1 cellular context compared by ENCODE assay signal in the genomic region with DNA sequence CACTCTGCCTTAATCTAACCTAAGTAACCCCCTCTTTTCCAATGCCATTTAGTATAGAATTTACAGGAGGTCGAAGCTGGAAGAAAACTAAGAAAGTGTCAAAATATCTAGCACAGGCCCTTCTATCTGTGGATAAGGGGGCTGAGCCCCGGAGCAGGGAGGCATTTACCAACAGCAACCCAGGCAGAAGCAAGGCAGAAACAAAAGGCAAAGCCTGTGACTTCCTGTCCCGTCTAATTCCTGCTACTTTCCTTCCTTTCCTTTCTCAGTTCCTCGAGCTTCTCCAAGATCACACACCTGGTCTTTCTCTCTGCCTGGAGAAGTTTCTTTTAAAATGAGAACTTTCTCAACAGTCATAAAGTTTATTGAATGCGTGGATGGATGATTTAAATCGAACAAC.
TF ChIP-seq lines count a peak whose summit lies in the region.

No MANE protein-coding gene starts in this region.

TF ChIP-seq in WTC11, 78 proteins besides CTCF, POLR2A, EP300 and RAD21 (continued from another document):
- TF ChIP-seq, protein P1, sequence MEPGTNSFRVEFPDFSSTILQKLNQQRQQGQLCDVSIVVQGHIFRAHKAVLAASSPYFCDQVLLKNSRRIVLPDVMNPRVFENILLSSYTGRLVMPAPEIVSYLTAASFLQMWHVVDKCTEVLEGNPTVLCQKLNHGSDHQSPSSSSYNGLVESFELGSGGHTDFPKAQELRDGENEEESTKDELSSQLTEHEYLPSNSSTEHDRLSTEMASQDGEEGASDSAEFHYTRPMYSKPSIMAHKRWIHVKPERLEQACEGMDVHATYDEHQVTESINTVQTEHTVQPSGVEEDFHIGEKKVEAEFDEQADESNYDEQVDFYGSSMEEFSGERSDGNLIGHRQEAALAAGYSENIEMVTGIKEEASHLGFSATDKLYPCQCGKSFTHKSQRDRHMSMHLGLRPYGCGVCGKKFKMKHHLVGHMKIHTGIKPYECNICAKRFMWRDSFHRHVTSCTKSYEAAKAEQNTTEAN (CRISPR knock-in tag; IDR thresholded peaks at IDR 0.05): no peak
- no peak for TF ChIP-seq SOX15 (CRISPR knock-in tag; IDR thresholded peaks at IDR 0.05)
- no peak for TF ChIP-seq TEAD4 (CRISPR knock-in tag; IDR thresholded peaks at IDR 0.05)
- no peak for TF ChIP-seq ZNF671 (CRISPR knock-in tag; IDR thresholded peaks at IDR 0.05)
- TF ChIP-seq, protein P2, sequence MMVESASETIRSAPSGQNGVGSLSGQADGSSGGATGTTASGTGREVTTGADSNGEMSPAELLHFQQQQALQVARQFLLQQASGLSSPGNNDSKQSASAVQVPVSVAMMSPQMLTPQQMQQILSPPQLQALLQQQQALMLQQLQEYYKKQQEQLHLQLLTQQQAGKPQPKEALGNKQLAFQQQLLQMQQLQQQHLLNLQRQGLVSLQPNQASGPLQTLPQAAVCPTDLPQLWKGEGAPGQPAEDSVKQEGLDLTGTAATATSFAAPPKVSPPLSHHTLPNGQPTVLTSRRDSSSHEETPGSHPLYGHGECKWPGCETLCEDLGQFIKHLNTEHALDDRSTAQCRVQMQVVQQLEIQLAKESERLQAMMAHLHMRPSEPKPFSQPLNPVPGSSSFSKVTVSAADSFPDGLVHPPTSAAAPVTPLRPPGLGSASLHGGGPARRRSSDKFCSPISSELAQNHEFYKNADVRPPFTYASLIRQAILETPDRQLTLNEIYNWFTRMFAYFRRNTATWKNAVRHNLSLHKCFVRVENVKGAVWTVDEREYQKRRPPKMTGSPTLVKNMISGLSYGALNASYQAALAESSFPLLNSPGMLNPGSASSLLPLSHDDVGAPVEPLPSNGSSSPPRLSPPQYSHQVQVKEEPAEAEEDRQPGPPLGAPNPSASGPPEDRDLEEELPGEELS (CRISPR knock-in tag; IDR thresholded peaks at IDR 0.05): no peak
- no peak for TF ChIP-seq SP1 (CRISPR knock-in tag; conservative IDR thresholded peaks at IDR 0.05)
- TF ChIP-seq, protein P3, sequence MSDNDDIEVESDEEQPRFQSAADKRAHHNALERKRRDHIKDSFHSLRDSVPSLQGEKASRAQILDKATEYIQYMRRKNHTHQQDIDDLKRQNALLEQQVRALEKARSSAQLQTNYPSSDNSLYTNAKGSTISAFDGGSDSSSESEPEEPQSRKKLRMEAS (CRISPR knock-in tag; IDR thresholded peaks at IDR 0.05): no peak
- no peak for TF ChIP-seq ETV6 (CRISPR knock-in tag; IDR thresholded peaks at IDR 0.05)
- no peak for TF ChIP-seq FOXJ3 (CRISPR knock-in tag; IDR thresholded peaks at IDR 0.05; ENCODE audit: borderline replicate concordance)
- TF ChIP-seq, protein P4, sequence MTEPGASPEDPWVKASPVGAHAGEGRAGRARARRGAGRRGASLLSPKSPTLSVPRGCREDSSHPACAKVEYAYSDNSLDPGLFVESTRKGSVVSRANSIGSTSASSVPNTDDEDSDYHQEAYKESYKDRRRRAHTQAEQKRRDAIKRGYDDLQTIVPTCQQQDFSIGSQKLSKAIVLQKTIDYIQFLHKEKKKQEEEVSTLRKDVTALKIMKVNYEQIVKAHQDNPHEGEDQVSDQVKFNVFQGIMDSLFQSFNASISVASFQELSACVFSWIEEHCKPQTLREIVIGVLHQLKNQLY (CRISPR knock-in tag; IDR thresholded peaks at IDR 0.05): no peak
- TF ChIP-seq ATF1 (CRISPR knock-in tag; IDR thresholded peaks at IDR 0.05): no peak
- no peak for TF ChIP-seq NFATC4 (CRISPR knock-in tag; IDR thresholded peaks at IDR 0.05)
- TF ChIP-seq, protein P5, sequence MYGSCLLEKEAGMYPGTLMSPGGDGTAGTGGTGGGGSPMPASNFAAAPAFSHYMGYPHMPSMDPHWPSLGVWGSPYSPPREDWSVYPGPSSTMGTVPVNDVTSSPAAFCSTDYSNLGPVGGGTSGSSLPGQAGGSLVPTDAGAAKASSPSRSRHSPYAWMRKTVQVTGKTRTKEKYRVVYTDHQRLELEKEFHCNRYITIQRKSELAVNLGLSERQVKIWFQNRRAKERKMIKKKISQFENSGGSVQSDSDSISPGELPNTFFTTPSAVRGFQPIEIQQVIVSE (CRISPR knock-in tag; IDR thresholded peaks at IDR 0.05; ENCODE audit: borderline replicate concordance): no peak
- TF ChIP-seq, protein P6, sequence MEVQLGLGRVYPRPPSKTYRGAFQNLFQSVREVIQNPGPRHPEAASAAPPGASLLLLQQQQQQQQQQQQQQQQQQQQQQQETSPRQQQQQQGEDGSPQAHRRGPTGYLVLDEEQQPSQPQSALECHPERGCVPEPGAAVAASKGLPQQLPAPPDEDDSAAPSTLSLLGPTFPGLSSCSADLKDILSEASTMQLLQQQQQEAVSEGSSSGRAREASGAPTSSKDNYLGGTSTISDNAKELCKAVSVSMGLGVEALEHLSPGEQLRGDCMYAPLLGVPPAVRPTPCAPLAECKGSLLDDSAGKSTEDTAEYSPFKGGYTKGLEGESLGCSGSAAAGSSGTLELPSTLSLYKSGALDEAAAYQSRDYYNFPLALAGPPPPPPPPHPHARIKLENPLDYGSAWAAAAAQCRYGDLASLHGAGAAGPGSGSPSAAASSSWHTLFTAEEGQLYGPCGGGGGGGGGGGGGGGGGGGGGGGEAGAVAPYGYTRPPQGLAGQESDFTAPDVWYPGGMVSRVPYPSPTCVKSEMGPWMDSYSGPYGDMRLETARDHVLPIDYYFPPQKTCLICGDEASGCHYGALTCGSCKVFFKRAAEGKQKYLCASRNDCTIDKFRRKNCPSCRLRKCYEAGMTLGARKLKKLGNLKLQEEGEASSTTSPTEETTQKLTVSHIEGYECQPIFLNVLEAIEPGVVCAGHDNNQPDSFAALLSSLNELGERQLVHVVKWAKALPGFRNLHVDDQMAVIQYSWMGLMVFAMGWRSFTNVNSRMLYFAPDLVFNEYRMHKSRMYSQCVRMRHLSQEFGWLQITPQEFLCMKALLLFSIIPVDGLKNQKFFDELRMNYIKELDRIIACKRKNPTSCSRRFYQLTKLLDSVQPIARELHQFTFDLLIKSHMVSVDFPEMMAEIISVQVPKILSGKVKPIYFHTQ (CRISPR knock-in tag; IDR thresholded peaks at IDR 0.05): no peak
- TF ChIP-seq, protein P7, sequence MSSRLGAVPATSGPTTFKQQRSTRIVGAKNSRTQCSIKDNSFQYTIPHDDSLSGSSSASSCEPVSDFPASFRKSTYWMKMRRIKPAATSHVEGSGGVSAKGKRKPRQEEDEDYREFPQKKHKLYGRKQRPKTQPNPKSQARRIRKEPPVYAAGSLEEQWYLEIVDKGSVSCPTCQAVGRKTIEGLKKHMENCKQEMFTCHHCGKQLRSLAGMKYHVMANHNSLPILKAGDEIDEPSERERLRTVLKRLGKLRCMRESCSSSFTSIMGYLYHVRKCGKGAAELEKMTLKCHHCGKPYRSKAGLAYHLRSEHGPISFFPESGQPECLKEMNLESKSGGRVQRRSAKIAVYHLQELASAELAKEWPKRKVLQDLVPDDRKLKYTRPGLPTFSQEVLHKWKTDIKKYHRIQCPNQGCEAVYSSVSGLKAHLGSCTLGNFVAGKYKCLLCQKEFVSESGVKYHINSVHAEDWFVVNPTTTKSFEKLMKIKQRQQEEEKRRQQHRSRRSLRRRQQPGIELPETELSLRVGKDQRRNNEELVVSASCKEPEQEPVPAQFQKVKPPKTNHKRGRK (CRISPR knock-in tag; IDR thresholded peaks at IDR 0.05; ENCODE audit: borderline replicate concordance): no peak
- no peak for TF ChIP-seq TEAD1 (CRISPR knock-in tag; IDR thresholded peaks at IDR 0.05)
- TF ChIP-seq, protein P8, sequence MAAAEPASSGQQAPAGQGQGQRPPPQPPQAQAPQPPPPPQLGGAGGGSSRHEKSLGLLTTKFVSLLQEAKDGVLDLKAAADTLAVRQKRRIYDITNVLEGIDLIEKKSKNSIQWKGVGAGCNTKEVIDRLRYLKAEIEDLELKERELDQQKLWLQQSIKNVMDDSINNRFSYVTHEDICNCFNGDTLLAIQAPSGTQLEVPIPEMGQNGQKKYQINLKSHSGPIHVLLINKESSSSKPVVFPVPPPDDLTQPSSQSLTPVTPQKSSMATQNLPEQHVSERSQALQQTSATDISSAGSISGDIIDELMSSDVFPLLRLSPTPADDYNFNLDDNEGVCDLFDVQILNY (CRISPR knock-in tag; IDR thresholded peaks at IDR 0.05): no peak
